Comparison of ENCODE assay signal across 22 cellular contexts in genomic region chr10:129494740-129495139, GRCh38.
"Had no signal": no experiment of that assay in that cellular context is flagged by ENCODE, and none has a peak within 500 bp of the region (broad histone marks: within the 10 kb centered on the region; RNA-seq: fewer than 3 reads in every experiment).

No MANE protein-coding gene starts in this region.

- H3K9me3 ChIP-seq: prostate gland had no signal

- H3K4me3 ChIP-seq: breast epithelium, coronary artery, hepatocyte, prostate gland had no signal

- DNase-seq: activated CD4-positive, alpha-beta memory T cell treated with anti-CD3 and anti-CD28 coated beads for 36 hours; activated CD4-positive, alpha-beta T cell treated with anti-CD3 and anti-CD28 coated beads for 4 hours; activated CD4-positive, CD25-positive, alpha-beta regulatory T cell; activated effector memory CD4-positive, alpha-beta T cell treated with Interleukin-2 at 50 U/mL for 16 hours; activated naive CD4-positive, alpha-beta T cell treated with anti-CD3 and anti-CD28 coated beads for 36 hours; activated naive CD8-positive, alpha-beta T cell treated with anti-CD3 and anti-CD28 coated beads, Interleukin-2, amount 10 ng/mL, durations not matched to agents 7 days and 5 days; activated T-cell treated with anti-CD3 and anti-CD28 coated beads, Interleukin-2, amount 50 U/mL, for 72 hours; amniotic stem cell; erythroblast; foreskin keratinocyte; glutamatergic neuron; naive B cell; stimulated activated CD4-positive, alpha-beta T cell treated with anti-CD3 and anti-CD28 coated beads, Interleukin-4, amount 100 ng/mL, for 24 hours; stimulated activated naive CD8-positive, alpha-beta T cell treated with anti-CD3 and anti-CD28 coated beads, Interleukin-15, Interleukin-2, amounts not matched to agents 100 U/mL and 50 U/mL, for 24 hours; SW 1271; T-helper 17 cell had no signal

- H3K36me3 ChIP-seq: breast epithelium, prostate gland had no signal

- H3K27me3 Mint-ChIP-seq: activated CD4-positive, alpha-beta memory T cell treated with anti-CD3 and anti-CD28 coated beads for 36 hours; activated naive CD8-positive, alpha-beta T cell treated with anti-CD3 and anti-CD28 coated beads, Interleukin-2, amount 10 ng/mL, durations not matched to agents 7 days and 5 days; central memory CD8-positive, alpha-beta T cell; memory B cell; naive B cell; T-helper 17 cell had no signal

- H3K4me3 Mint-ChIP-seq: activated CD4-positive, alpha-beta memory T cell treated with anti-CD3 and anti-CD28 coated beads for 36 hours; activated naive CD4-positive, alpha-beta T cell treated with anti-CD3 and anti-CD28 coated beads for 36 hours; activated naive CD8-positive, alpha-beta T cell treated with anti-CD3 and anti-CD28 coated beads, Interleukin-2, amount 10 ng/mL, durations not matched to agents 7 days and 5 days; activated T-cell treated with anti-CD3 and anti-CD28 coated beads, Interleukin-2, amount 50 U/mL, for 72 hours; central memory CD8-positive, alpha-beta T cell; memory B cell; naive B cell; T-helper 17 cell had no signal

- ATAC-seq: activated T-cell treated with anti-CD3 and anti-CD28 coated beads, Interleukin-2, amount 50 U/mL, for 72 hours; foreskin keratinocyte; stimulated activated naive CD8-positive, alpha-beta T cell treated with anti-CD3 and anti-CD28 coated beads, Interleukin-15, Interleukin-2, amounts not matched to agents 100 U/mL and 50 U/mL, for 24 hours; T-helper 17 cell had no signal

- H3K27ac ChIP-seq: breast epithelium, coronary artery, foreskin keratinocyte, hepatocyte, prostate gland had no signal

- H3K4me1 Mint-ChIP-seq: activated naive CD8-positive, alpha-beta T cell treated with anti-CD3 and anti-CD28 coated beads, Interleukin-2, amount 10 ng/mL, durations not matched to agents 7 days and 5 days had no signal

- H2AFZ ChIP-seq: hepatocyte had no signal

- H3K27me3 ChIP-seq: breast epithelium, hepatocyte had no signal

- H3K4me2 ChIP-seq: hepatocyte had no signal

- H3K4me1 ChIP-seq: breast epithelium, foreskin keratinocyte, prostate gland had no signal

- H3K27ac Mint-ChIP-seq: activated CD4-positive, alpha-beta memory T cell treated with anti-CD3 and anti-CD28 coated beads for 36 hours; activated naive CD4-positive, alpha-beta T cell treated with anti-CD3 and anti-CD28 coated beads for 36 hours; activated naive CD8-positive, alpha-beta T cell treated with anti-CD3 and anti-CD28 coated beads, Interleukin-2, amount 10 ng/mL, durations not matched to agents 7 days and 5 days; activated T-cell treated with anti-CD3 and anti-CD28 coated beads, Interleukin-2, amount 50 U/mL, for 72 hours; memory B cell; T-helper 17 cell had no signal
